Comparison of ENCODE assay signal across 8 cellular contexts in the genomic region with DNA sequence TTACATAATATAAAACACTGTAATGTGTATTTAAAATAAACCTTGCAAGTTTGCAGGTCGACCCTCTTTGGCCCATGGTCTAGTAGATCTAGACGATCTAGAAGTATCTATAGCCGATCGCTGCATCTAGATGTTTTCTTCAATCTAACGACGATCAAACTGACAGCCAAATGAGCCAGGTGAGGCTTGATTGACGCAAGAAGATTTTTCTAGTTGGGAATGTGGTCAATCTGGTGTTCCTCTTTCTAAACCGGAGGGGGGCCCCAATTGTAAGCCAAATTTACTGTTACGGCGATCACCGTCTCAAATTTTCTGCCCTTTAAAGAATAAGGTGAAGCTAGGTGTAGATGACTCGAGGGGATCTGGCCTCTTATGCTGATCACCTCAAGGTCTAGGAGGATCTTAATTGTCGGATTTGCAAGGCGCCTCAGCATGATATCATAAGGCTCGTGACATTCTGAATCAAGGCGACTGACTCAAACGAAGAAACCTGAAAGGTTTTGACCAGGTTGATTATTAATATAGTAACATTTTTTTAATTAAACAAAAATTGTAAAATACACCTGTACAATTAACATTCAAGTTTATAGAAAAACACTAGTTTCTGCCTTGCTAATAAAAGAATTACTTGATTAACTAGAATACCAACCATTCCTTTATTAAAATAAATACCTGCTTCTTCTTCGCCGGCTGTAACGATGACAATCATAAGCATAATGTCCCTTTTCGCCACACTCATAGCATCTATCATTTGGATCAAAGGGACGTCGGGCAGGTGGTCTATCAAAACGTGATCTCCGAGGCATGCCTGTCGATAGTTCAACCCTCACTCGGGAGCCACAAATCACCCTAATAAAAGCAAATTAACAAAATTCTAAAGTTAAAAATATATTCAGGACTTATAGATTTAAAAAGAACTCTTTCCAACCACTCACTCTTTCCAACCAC. TPM values are rescaled to one million over a fixed set of nuclear protein-coding genes. Genes with fewer than 3 reads are reported as not detected.
DNase-seq lines count a peak whose midpoint lies in the region; ATAC-seq and TF ChIP-seq lines count a peak whose summit lies in the region.

No MANE protein-coding gene starts in this region.

- intact Hi-C loops in PC-9 (cut with micrococcal nuclease; ENCODE audit: unreplicated experiment): no loop called here

- H3K27ac ChIP-seq in PC-9 (0 out of 2 replicates have a peak overlapping the region, but pooled peaks have one; percentile 88), substantia nigra (ENCODE audit: low read depth, low read length, poor library complexity, severe bottlenecking) (no peak overlapping the region)

- POLR2A ChIA-PET in PC-9 (lab: Charles Lee; ENCODE audit: unreplicated experiment): no interaction called here

- peak overlapping the region; percentile 90 for H3K4me3 ChIP-seq in GM12864 (ENCODE audit: low read depth, low read length)
- peak overlapping the region; percentile 93 for H3K4me3 ChIP-seq in PC-9
- peak overlapping the region; percentile 99 for H3K4me3 ChIP-seq in epithelial cell of proximal tubule (ENCODE audit: low read depth, low read length)

- H3K27me3 ChIP-seq in PC-9 (ENCODE audit: insufficient read depth, low read depth): no peaks in the 10 kb centered on the region

- TF ChIP-seq CTCF in GM12864 (IDR thresholded peaks at IDR 0.05; ENCODE audit: low read depth, low read length, missing control alignments): no peak
- TF ChIP-seq CTCF in PC-9 (conservative IDR thresholded peaks at IDR 0.05): no peak
- no peak for TF ChIP-seq CTCF in epithelial cell of proximal tubule (conservative IDR thresholded peaks at IDR 0.05; ENCODE audit: low read depth, low read length)
- TF ChIP-seq CTCF in progenitor cell of endocrine pancreas (IDR thresholded peaks at IDR 0.05; ENCODE audit: unreplicated experiment): no peak

- peaks cover 67% of the 10 kb centered on the region for H3F3A ChIP-seq in PC-9 (ENCODE audit: insufficient read depth, low read depth)

- H4K20me1 ChIP-seq in PC-9 (ENCODE audit: insufficient read depth): peaks cover 61% of the 10 kb centered on the region

- H3K36me3 ChIP-seq in PC-9 (ENCODE audit: low read depth): peaks cover 60% of the 10 kb centered on the region

- CTCF ChIA-PET in PC-9 (lab: Charles Lee): interaction anchor here (0.6 kb wide), 1 partner anchor 272 kb away, joined by 5 read pairs; no protein-coding TSS in a partner anchor

- peaks cover 70% of the 10 kb centered on the region for H3K79me2 ChIP-seq in PC-9 (ENCODE audit: low read depth)

- H3K4me1 ChIP-seq in PC-9 (replicated peaks; ENCODE audit: insufficient read depth): peaks cover 27% of the 10 kb centered on the region

- no peaks in the 10 kb centered on the region for H3K9me3 ChIP-seq in PC-9 (ENCODE audit: insufficient read depth, low read depth)

- peak overlapping the region; percentile 92 for H3K4me3 Mint-ChIP-seq in progenitor cell of endocrine pancreas (ENCODE audit: low read depth)

- BruUV-seq in PC-9 (replicated peaks; lab: Mats Ljungman, UMichigan): no TSS peak

- DNase-seq in GM12864 (ENCODE audit: low read depth) (no peak), PC-9 (no peak), epithelial cell of proximal tubule (ENCODE audit: low read depth) (no peak), progenitor cell of endocrine pancreas (ENCODE audit: low spot score, unreplicated experiment) (no peak), NCI-H526 (lab: John Stamatoyannopoulos, UW) (no peak), substantia nigra (lab: John Stamatoyannopoulos, UW) (no peak), SKM-1 treated with dmso at 0.1 percent for 144 hours (lab: John Stamatoyannopoulos, UW; ENCODE audit: unreplicated experiment) (no peak)

- H2AFZ ChIP-seq in PC-9: no peak overlapping the region

- H3K9me3 Mint-ChIP-seq in progenitor cell of endocrine pancreas (ENCODE audit: low read depth): no peaks in the 10 kb centered on the region

- peak overlapping the region; percentile 88 for H3K27ac Mint-ChIP-seq in progenitor cell of endocrine pancreas

- peak overlapping the region; percentile 90 for H3K4me2 ChIP-seq in PC-9

- H3K36me3 Mint-ChIP-seq in progenitor cell of endocrine pancreas (ENCODE audit: insufficient read depth): peaks cover 44% of the 10 kb centered on the region

- peaks cover 44% of the 10 kb centered on the region for H3K4me1 Mint-ChIP-seq in progenitor cell of endocrine pancreas (ENCODE audit: low read depth)

- H3K9me2 ChIP-seq in PC-9 (ENCODE audit: insufficient read depth): no peaks in the 10 kb centered on the region

- no peak for ATAC-seq in HG03342 (IDR thresholded peaks at IDR 0.05; ENCODE audit: unreplicated experiment)

- H3K27me3 Mint-ChIP-seq in progenitor cell of endocrine pancreas: no peaks in the 10 kb centered on the region

RNA-seq across cellular contexts. Expression of gene SRSF7, which starts 2.0 kb away (rescaled TPM):
- total RNA-seq in PC-9 (2021) (110 and 111 TPM in 2 replicates), epithelial cell of proximal tubule (215 and 226 TPM in 2 replicates), progenitor cell of endocrine pancreas (258 TPM in 2 replicates)

RNA-seq across cellular contexts. Expression of gene GEMIN6, which starts 28.9 kb away (rescaled TPM):
- total RNA-seq in PC-9 (2021): 15.9 and 19.1 TPM in 2 replicates
- total RNA-seq in epithelial cell of proximal tubule: 7.4 and 11.1 TPM in 2 replicates
- 16.3 and 17.5 TPM in 2 replicates for total RNA-seq in progenitor cell of endocrine pancreas
